ENCODE assay signal across 8 cellular contexts in genomic region chr7:30681262-30682130, GRCh38. TPM values are rescaled to one million over a fixed set of nuclear protein-coding genes. Genes with fewer than 3 reads are reported as not detected.
A peak's percentile ranks its signal among the peaks of the same experiment; 100 is the strongest.
DNase-seq lines count a peak whose midpoint lies in the region; ATAC-seq and TF ChIP-seq lines count a peak whose summit lies in the region.

No MANE protein-coding gene starts in this region.

- no peaks in the 10 kb centered on the region for H3K9me3 Mint-ChIP-seq in naive B cell

- TF ChIP-seq CTCF in dorsolateral prefrontal cortex (IDR thresholded peaks at IDR 0.05 in 54 of 56, conservative IDR thresholded peaks at IDR 0.05 in 2 of 56; ENCODE audit: low read depth in 1 of 56, partially characterized antibody in 56 of 56) (no peak), RWPE1 (conservative IDR thresholded peaks at IDR 0.05; ENCODE audit: low read depth) (no peak)

- DNase-seq in stimulated activated CD4-positive, alpha-beta T cell treated with anti-CD3 and anti-CD28 coated beads, Interleukin-4, amount 100 ng/mL, for 1 hour: peak; percentile 5
- no peak for DNase-seq in stimulated activated CD4-positive, alpha-beta T cell treated with anti-CD3 and anti-CD28 coated beads, Interleukin-1b, Interleukin-23, amount 100 ng/mL, for 48 hours
- DNase-seq in dorsolateral prefrontal cortex: no peak
- no peak for DNase-seq in naive B cell
- no peak for DNase-seq in RPMI8226
- DNase-seq in stimulated activated CD4-positive, alpha-beta T cell treated with anti-CD3 and anti-CD28 coated beads, Interleukin-4, amount 100 ng/mL, for 4 hours: no peak
- DNase-seq in RWPE1 (ENCODE audit: low spot score): no peak

- peak overlapping the region; percentile 18 to 69 (median 53) for H3K4me3 ChIP-seq in dorsolateral prefrontal cortex

- peaks cover 0 to 63% (median 30%) of the 10 kb centered on the region in 45 donors for H3K27me3 ChIP-seq in dorsolateral prefrontal cortex

- intact Hi-C loops in dorsolateral prefrontal cortex (cut with DNase I): no loop called here

- H3K4me3 Mint-ChIP-seq in naive B cell: peak overlapping the region; percentile 53 to 87 (median 74)

- ATAC-seq in naive B cell (ENCODE audit: low read depth in 2 of 2) (peak in 1 of 2 donors; percentile 21), GM19452 (IDR thresholded peaks at IDR 0.05; ENCODE audit: unreplicated experiment) (no peak)

- CTCF ChIA-PET in RWPE1 (lab: Yijun Ruan, JAX): interaction anchor here (1.4 kb wide), 1 partner anchor 35 kb away, joined by 4 read pairs; no protein-coding TSS in a partner anchor

- H3K27ac Mint-ChIP-seq in naive B cell: no peak overlapping the region

- POLR2A ChIA-PET in RWPE1 (lab: Yijun Ruan, JAX; ENCODE audit: low non-redundant PET): no interaction called here

- H3K36me3 Mint-ChIP-seq in naive B cell: no peaks in the 10 kb centered on the region

- peak overlapping the region in 1 of 59 donors; percentile 18 for H3K27ac ChIP-seq in dorsolateral prefrontal cortex
- H3K27ac ChIP-seq in RWPE1: no peak overlapping the region

- H3K4me1 Mint-ChIP-seq in naive B cell: peaks cover 13 to 17% (median 16%) of the 10 kb centered on the region in 3 donors

- H3K27me3 Mint-ChIP-seq in naive B cell: peaks cover 69 to 91% (median 87%) of the 10 kb centered on the region in 3 donors

RNA-seq across cellular contexts. Expression of gene CRHR2, which starts 0.8 kb away (rescaled TPM):
- total RNA-seq in dorsolateral prefrontal cortex: 10 to 100 TPM in 2 of 120 experiments, 1 to 10 TPM in 118; 1.1 to 11.4 (median 5.1) TPM
- not detected for polyA plus RNA-seq in naive B cell (ENCODE audit: low read depth in 6 of 6)
